Comparison of ENCODE assay signal across 19 cellular contexts in genomic region chr22:39094717-39095389, GRCh38. TPM values are rescaled to one million over a fixed set of nuclear protein-coding genes. Genes with fewer than 3 reads are reported as not detected.
DNase-seq lines count a peak whose midpoint lies in the region; ATAC-seq and TF ChIP-seq lines count a peak whose summit lies in the region.
"Had no signal": no experiment of that assay in that cellular context is flagged by ENCODE, and none has a peak within 500 bp of the region (broad histone marks: within the 10 kb centered on the region; RNA-seq: fewer than 3 reads in every experiment).

No MANE protein-coding gene starts in this region.

- H3K27me3 Mint-ChIP-seq in activated CD8-positive, alpha-beta memory T cell treated with anti-CD3 and anti-CD28 coated beads, Interleukin-2, amount 10 ng/mL, durations not matched to agents 7 days and 5 days = no peaks in the 10 kb centered on the region
- no peaks in the 10 kb centered on the region for H3K27me3 Mint-ChIP-seq in activated naive CD8-positive, alpha-beta T cell treated with anti-CD3 and anti-CD28 coated beads, Interleukin-2, amount 50 U/mL, for 24 hours
- peaks cover 3% of the 10 kb centered on the region for H3K27me3 Mint-ChIP-seq in nephron progenitor cell (ENCODE audit: low read depth, poor library complexity)

- H3K36me3 Mint-ChIP-seq in activated CD8-positive, alpha-beta memory T cell treated with anti-CD3 and anti-CD28 coated beads, Interleukin-2, amount 10 ng/mL, durations not matched to agents 7 days and 5 days = peaks cover 8% of the 10 kb centered on the region
- H3K36me3 Mint-ChIP-seq in activated naive CD8-positive, alpha-beta T cell treated with anti-CD3 and anti-CD28 coated beads, Interleukin-2, amount 50 U/mL, for 24 hours (ENCODE audit: low read depth) = no peaks in the 10 kb centered on the region
- no peaks in the 10 kb centered on the region for H3K36me3 Mint-ChIP-seq in nephron progenitor cell (ENCODE audit: low read depth)

- CTCF ChIA-PET in activated CD8-positive, alpha-beta memory T cell treated with anti-CD3 and anti-CD28 coated beads, Interleukin-2, amount 10 ng/mL, durations not matched to agents 7 days and 5 days (lab: Charles Lee) = interaction anchor here (0.6 to 3.0 kb wide), 10 partner anchors 15 to 326 kb away, joined by 3 to 11 read pairs (median 4); no protein-coding TSS in a partner anchor

- peak overlapping the region; percentile 97 for H3K27ac Mint-ChIP-seq in activated CD8-positive, alpha-beta memory T cell treated with anti-CD3 and anti-CD28 coated beads, Interleukin-2, amount 10 ng/mL, durations not matched to agents 7 days and 5 days
- peak overlapping the region; percentile 74 for H3K27ac Mint-ChIP-seq in activated naive CD8-positive, alpha-beta T cell treated with anti-CD3 and anti-CD28 coated beads, Interleukin-2, amount 50 U/mL, for 24 hours
- H3K27ac Mint-ChIP-seq in nephron progenitor cell = peak overlapping the region; percentile 68

- no peaks in the 10 kb centered on the region for H3K9me3 Mint-ChIP-seq in activated CD8-positive, alpha-beta memory T cell treated with anti-CD3 and anti-CD28 coated beads, Interleukin-2, amount 10 ng/mL, durations not matched to agents 7 days and 5 days (ENCODE audit: low read depth)
- H3K9me3 Mint-ChIP-seq in activated naive CD8-positive, alpha-beta T cell treated with anti-CD3 and anti-CD28 coated beads, Interleukin-2, amount 50 U/mL, for 24 hours = no peaks in the 10 kb centered on the region
- H3K9me3 Mint-ChIP-seq in nephron progenitor cell = no peaks in the 10 kb centered on the region

- no peak for ATAC-seq in activated CD8-positive, alpha-beta memory T cell treated with anti-CD3 and anti-CD28 coated beads, Interleukin-2, amount 10 ng/mL, durations not matched to agents 7 days and 5 days
- no peak for ATAC-seq in activated naive CD8-positive, alpha-beta T cell treated with anti-CD3 and anti-CD28 coated beads, Interleukin-2, amount 50 U/mL, for 24 hours
- no peak for ATAC-seq in GM21619 (IDR thresholded peaks at IDR 0.05; ENCODE audit: unreplicated experiment)
- ATAC-seq: right cardiac atrium had no signal

- no peak for DNase-seq in activated CD8-positive, alpha-beta memory T cell treated with anti-CD3 and anti-CD28 coated beads, Interleukin-2, amount 10 ng/mL, durations not matched to agents 7 days and 5 days
- no peak for DNase-seq in activated CD8-positive, alpha-beta memory T cell treated with anti-CD3 and anti-CD28 coated beads, Interleukin-2, amount 50 U/mL, for 4 hours
- DNase-seq in activated naive CD8-positive, alpha-beta T cell treated with anti-CD3 and anti-CD28 coated beads, Interleukin-2, amount 50 U/mL, for 24 hours = no peak
- no peak for DNase-seq in nephron progenitor cell
- no peak for DNase-seq in GM03348 (ENCODE audit: low spot score)
- no peak for DNase-seq in NCI-H82 (lab: John Stamatoyannopoulos, UW)
- DNase-seq: C1 segment of cervical spinal cord, caudate nucleus, DMS79, NCI-H1105 treated with DMSO at 0.1 percent for 48 hours, NCI-H2171, right cardiac atrium, uterus had no signal

- peak overlapping the region; percentile 37 for H3K27ac ChIP-seq in KOPT-K1 (ENCODE audit: low read depth, low read length, poor library complexity, severe bottlenecking)
- H3K27ac ChIP-seq: uterus, VCaP had no signal

- peaks cover 96% of the 10 kb centered on the region for H3K4me1 Mint-ChIP-seq in activated CD8-positive, alpha-beta memory T cell treated with anti-CD3 and anti-CD28 coated beads, Interleukin-2, amount 10 ng/mL, durations not matched to agents 7 days and 5 days
- H3K4me1 Mint-ChIP-seq in activated naive CD8-positive, alpha-beta T cell treated with anti-CD3 and anti-CD28 coated beads, Interleukin-2, amount 50 U/mL, for 24 hours = peaks cover 96% of the 10 kb centered on the region
- H3K4me1 Mint-ChIP-seq in nephron progenitor cell = peaks cover 71% of the 10 kb centered on the region

- TF ChIP-seq CTCF in nephron progenitor cell (IDR thresholded peaks at IDR 0.05) = no peak

- no peaks in the 10 kb centered on the region for H3K9me3 ChIP-seq in KOPT-K1 (ENCODE audit: insufficient read depth, low read length, poor library complexity, severe bottlenecking)
- H3K9me3 ChIP-seq: uterus had no signal

- no peaks in the 10 kb centered on the region for H3K36me3 ChIP-seq in KOPT-K1 (ENCODE audit: insufficient read depth, low read length)
- H3K36me3 ChIP-seq: uterus had no signal

- peak overlapping the region; percentile 51 for H3K4me3 Mint-ChIP-seq in activated CD8-positive, alpha-beta memory T cell treated with anti-CD3 and anti-CD28 coated beads, Interleukin-2, amount 10 ng/mL, durations not matched to agents 7 days and 5 days
- no peak overlapping the region for H3K4me3 Mint-ChIP-seq in activated naive CD8-positive, alpha-beta T cell treated with anti-CD3 and anti-CD28 coated beads, Interleukin-2, amount 50 U/mL, for 24 hours
- H3K4me3 Mint-ChIP-seq in nephron progenitor cell = no peak overlapping the region

RNA-seq across cellular contexts. Expression of gene APOBEC3H, which starts 2.2 kb away (rescaled TPM):
- 100 to 1,000 TPM in 1 of 2 experiments, 10 to 100 TPM in 1; 67.0 to 137 TPM for total RNA-seq in activated CD8-positive, alpha-beta memory T cell treated with anti-CD3 and anti-CD28 coated beads, Interleukin-2, amount 10 ng/mL, durations not matched to agents 7 days and 5 days
- total RNA-seq: mesenteric fat pad, RPMI7951, subcutaneous adipose tissue had no signal

RNA-seq across cellular contexts. Expression of gene APOBEC3G, which starts 17.8 kb away (rescaled TPM):
- total RNA-seq in activated CD8-positive, alpha-beta memory T cell treated with anti-CD3 and anti-CD28 coated beads, Interleukin-2, amount 10 ng/mL, durations not matched to agents 7 days and 5 days = 100 to 1,000 TPM; 146 to 196 TPM

RNA-seq across cellular contexts. Expression of gene APOBEC3F, which starts 54.2 kb away (rescaled TPM):
- total RNA-seq in activated CD8-positive, alpha-beta memory T cell treated with anti-CD3 and anti-CD28 coated beads, Interleukin-2, amount 10 ng/mL, durations not matched to agents 7 days and 5 days = 10 to 100 TPM; 39.8 to 58.0 TPM

RNA-seq across cellular contexts. Expression of gene CBX7, which starts 57.6 kb away (rescaled TPM):
- total RNA-seq in activated CD8-positive, alpha-beta memory T cell treated with anti-CD3 and anti-CD28 coated beads, Interleukin-2, amount 10 ng/mL, durations not matched to agents 7 days and 5 days = 10 to 100 TPM; 12.7 to 13.5 TPM
